ENCODE assay signal across 19 cellular contexts in the genomic region with DNA sequence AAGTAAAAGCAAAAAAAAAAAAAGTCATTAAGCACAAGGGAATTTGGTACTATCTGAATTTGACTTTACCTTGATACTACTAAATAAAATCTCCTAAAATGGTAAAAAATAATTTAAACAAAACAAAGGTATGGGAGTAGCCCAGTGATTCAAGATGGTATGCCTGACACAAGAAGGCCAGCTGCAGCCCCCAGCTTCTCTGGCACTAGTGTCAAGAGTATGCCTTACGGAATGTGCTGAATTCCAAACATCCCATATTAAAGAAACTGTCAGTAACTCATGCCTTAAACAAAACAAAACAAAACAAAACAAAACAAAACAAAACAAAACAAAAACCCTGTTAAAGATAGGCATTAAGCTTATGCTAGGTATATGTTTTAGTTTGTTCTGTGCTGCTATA.
DNase-seq lines count a peak whose midpoint lies in the region; ATAC-seq and TF ChIP-seq lines count a peak whose summit lies in the region.
"Had no signal": no experiment of that assay in that cellular context is flagged by ENCODE, and none has a peak within 500 bp of the region (broad histone marks: within the 10 kb centered on the region; RNA-seq: fewer than 3 reads in every experiment).

No MANE protein-coding gene starts in this region.

- no peak overlapping the region for H3K56ac ChIP-seq in IMR-90 (ENCODE audit: extremely low read depth, insufficient read depth, low read length)

- H2AK5ac ChIP-seq in IMR-90 (ENCODE audit: low read depth, low read length): no peak overlapping the region

- peaks cover 77% of the 10 kb centered on the region for H3K4me1 Mint-ChIP-seq in nephron
- H3K4me1 Mint-ChIP-seq: CD4-positive, alpha-beta memory T cell had no signal

- no peak overlapping the region for H3K4ac ChIP-seq in IMR-90 (ENCODE audit: low read depth, low read length)

- intact Hi-C loops in IMR-90 (cut with micrococcal nuclease): no loop called here

- CTCF ChIA-PET in IMR-90 (lab: Yijun Ruan, JAX): interaction anchor here (1.1 to 1.3 kb wide), 2 partner anchors 9 to 397 kb away, joined by 3 read pairs; no protein-coding TSS in a partner anchor

- H3K23ac ChIP-seq in IMR-90 (ENCODE audit: low read depth, low read length): no peak overlapping the region

- H3K4me3 Mint-ChIP-seq in nephron: no peak overlapping the region
- H3K4me3 Mint-ChIP-seq: CD4-positive, alpha-beta memory T cell had no signal

- no peak for TF ChIP-seq POLR2A in IMR-90 (IDR thresholded peaks at IDR 0.05; ENCODE audit: low read depth, low read length)

- no peaks in the 10 kb centered on the region for H3K79me1 ChIP-seq in IMR-90 (ENCODE audit: low read depth in 1 of 2, low read length in 2 of 2)

- H3K27ac Mint-ChIP-seq in nephron: peak overlapping the region; percentile 22 to 83 (median 79)
- H3K27ac Mint-ChIP-seq: CD4-positive, alpha-beta memory T cell had no signal

- H4K5ac ChIP-seq in IMR-90 (ENCODE audit: low read depth, low read length): no peak overlapping the region

- H3K9me3 ChIP-seq in IMR-90 (ENCODE audit: control insufficient read depth, insufficient read depth, low read length) (no peaks in the 10 kb centered on the region), HAP-1 (no peaks in the 10 kb centered on the region)
- H3K9me3 ChIP-seq: A549 had no signal

- H3K18ac ChIP-seq in IMR-90 (ENCODE audit: low read depth, low read length): no peak overlapping the region

- H3K36me3 Mint-ChIP-seq in nephron (ENCODE audit: low read depth): no peaks in the 10 kb centered on the region

- H3K27me3 ChIP-seq in IMR-90 (ENCODE audit: control insufficient read depth, insufficient read depth, low read length): no peaks in the 10 kb centered on the region
- no peaks in the 10 kb centered on the region for H3K27me3 ChIP-seq in HAP-1 (ENCODE audit: low read depth)

- no peak overlapping the region for H3K9ac ChIP-seq in IMR-90 (ENCODE audit: low read depth, low read length)

- H3K14ac ChIP-seq in IMR-90 (replicated peaks; ENCODE audit: low read depth, low read length): no peak overlapping the region

- no peak overlapping the region for H2AFZ ChIP-seq in IMR-90 (replicated peaks; ENCODE audit: low read length, poor library complexity)

- H2BK5ac ChIP-seq in IMR-90 (ENCODE audit: low read depth, low read length, poor library complexity, severe bottlenecking): no peak overlapping the region

- TF ChIP-seq CTCF in AG10803 (conservative IDR thresholded peaks at IDR 0.05; ENCODE audit: low read length) (no peak), IMR-90 (conservative IDR thresholded peaks at IDR 0.05; ENCODE audit: low read depth, low read length) (no peak), nephron (IDR thresholded peaks at IDR 0.05; ENCODE audit: unreplicated experiment in 3 of 3) (no peak)

- no peak overlapping the region for H2BK15ac ChIP-seq in IMR-90 (ENCODE audit: low read depth, low read length)

- no peak overlapping the region for H4K91ac ChIP-seq in IMR-90 (ENCODE audit: insufficient read depth, low read depth, low read length)

- WGBS in IMR-90 (ENCODE audit: extremely low coverage in 2 of 2, insufficient read length in 1 of 2), 2 experiments: no CpG with 5 or more reads among the region's 1 CpG

- POLR2A ChIA-PET in IMR-90 (lab: Charles Lee; ENCODE audit: unreplicated experiment): no interaction called here

- no peak overlapping the region for H3K27ac ChIP-seq in IMR-90 (ENCODE audit: insufficient read depth, low read length)
- H3K27ac ChIP-seq: A549 had no signal

- peak; percentile 28 for DNase-seq in AG10803 (ENCODE audit: low read depth)
- DNase-seq in IMR-90: no peak
- DNase-seq in SIG-M5 (lab: John Stamatoyannopoulos, UW): no peak
- DNase-seq in HAP-1 (ENCODE audit: low spot score in 2 of 2): no peak
- DNase-seq: 8988T; ACHN; C1 segment of cervical spinal cord; Calu3; CD4-positive, alpha-beta memory T cell; COR-L47; DMS53; DMS79 treated with DMSO at 0.1 percent for 48 hours; GF-D8; GOT3; H7 had no signal

- no peak overlapping the region for H2AK9ac ChIP-seq in IMR-90 (replicated peaks; ENCODE audit: low read depth, low read length, poor library complexity)

- peak; percentile 24; the same call in 1 of the 2 replicates for ATAC-seq in IMR-90 (ENCODE audit: low read depth)
- no peak for ATAC-seq in HG02840 (IDR thresholded peaks at IDR 0.05; ENCODE audit: low FRiP score, unreplicated experiment)
- ATAC-seq: A549, HCT116 had no signal

- peaks cover 3% of the 10 kb centered on the region; the same call in 1 of the 2 replicates for H3K9me1 ChIP-seq in IMR-90 (ENCODE audit: insufficient read depth, low read length)

- H3K27me3 Mint-ChIP-seq in nephron (ENCODE audit: low read depth): no peaks in the 10 kb centered on the region
- H3K27me3 Mint-ChIP-seq: CD4-positive, alpha-beta memory T cell had no signal

- no peaks in the 10 kb centered on the region for H4K20me1 ChIP-seq in IMR-90 (ENCODE audit: insufficient read depth, low read length)

- H3K36me3 ChIP-seq in IMR-90 (ENCODE audit: control insufficient read depth, insufficient read depth, low read length) (no peaks in the 10 kb centered on the region), HAP-1 (replicated peaks) (no peaks in the 10 kb centered on the region)

- in situ Hi-C loops in IMR-90 (cut with MboI; ENCODE audit: low sequenced_read_pairs): no loop called here
- in situ Hi-C loops in HAP-1 (cut with MboI; ENCODE audit: low sequenced_read_pairs): no loop called here

- H3K4me2 ChIP-seq in IMR-90 (ENCODE audit: low read depth, low read length): no peak overlapping the region
- H3K4me2 ChIP-seq: A549 had no signal

- H4K8ac ChIP-seq in IMR-90 (ENCODE audit: low read depth in 2 of 2, low read length in 2 of 2): no peak overlapping the region

- no peak overlapping the region for H2BK20ac ChIP-seq in IMR-90 (ENCODE audit: low read depth, low read length)

- H3K4me3 ChIP-seq in AG10803 (ENCODE audit: low read length) (no peak overlapping the region), IMR-90 (ENCODE audit: insufficient read depth, low read depth, low read length) (no peak overlapping the region), HAP-1 (no peak overlapping the region)
- H3K4me3 ChIP-seq: A549 had no signal

- H3K4me1 ChIP-seq in IMR-90 (ENCODE audit: control insufficient read depth, insufficient read depth, low read length): 0 out of 2 replicates have a peak, but pooled peaks cover 2% of the 10 kb centered on the region
- no peaks in the 10 kb centered on the region; the same call in 1 of the 2 replicates for H3K4me1 ChIP-seq in HAP-1
- H3K4me1 ChIP-seq: A549 had no signal

- H3K9me3 Mint-ChIP-seq in nephron: no peaks in the 10 kb centered on the region

- TF ChIP-seq RAD21 in IMR-90 (IDR thresholded peaks at IDR 0.05; ENCODE audit: low read length): no peak

- dilution Hi-C loops in IMR-90 (cut with HindIII; ENCODE audit: low sequenced_read_pairs, unreplicated experiment): no loop called here

- BruUV-seq in IMR-90 (replicated peaks; lab: Mats Ljungman, UMichigan): no TSS peak

- no peak overlapping the region for H2BK120ac ChIP-seq in IMR-90 (ENCODE audit: low read depth, low read length)

TF ChIP-seq in IMR-90, 13 proteins besides CTCF, POLR2A, EP300 and RAD21:
- TF ChIP-seq NFE2L2 (IDR thresholded peaks at IDR 0.05; ENCODE audit: low read depth, low read length): no peak
- no peak for TF ChIP-seq RFX5 (IDR thresholded peaks at IDR 0.05; ENCODE audit: low read depth, low read length)
- no peak for TF ChIP-seq ELK1 (IDR thresholded peaks at IDR 0.05; ENCODE audit: borderline replicate concordance, low read depth, low read length)
- no peak for TF ChIP-seq SMC3 (IDR thresholded peaks at IDR 0.05; ENCODE audit: low read depth, low read length)
- TF ChIP-seq MXI1 (IDR thresholded peaks at IDR 0.05; ENCODE audit: borderline replicate concordance, low read depth, low read length): no peak
- no peak for TF ChIP-seq MAFK (IDR thresholded peaks at IDR 0.05; ENCODE audit: low read depth, low read length)
- no peak for TF ChIP-seq RCOR1 (IDR thresholded peaks at IDR 0.05; ENCODE audit: insufficient replicate concordance, low read length)
- no peak for TF ChIP-seq CEBPB (IDR thresholded peaks at IDR 0.05; ENCODE audit: low read depth, low read length)
- TF ChIP-seq BHLHE40 (IDR thresholded peaks at IDR 0.05; ENCODE audit: low read depth, low read length): no peak
- TF ChIP-seq, protein P1, sequence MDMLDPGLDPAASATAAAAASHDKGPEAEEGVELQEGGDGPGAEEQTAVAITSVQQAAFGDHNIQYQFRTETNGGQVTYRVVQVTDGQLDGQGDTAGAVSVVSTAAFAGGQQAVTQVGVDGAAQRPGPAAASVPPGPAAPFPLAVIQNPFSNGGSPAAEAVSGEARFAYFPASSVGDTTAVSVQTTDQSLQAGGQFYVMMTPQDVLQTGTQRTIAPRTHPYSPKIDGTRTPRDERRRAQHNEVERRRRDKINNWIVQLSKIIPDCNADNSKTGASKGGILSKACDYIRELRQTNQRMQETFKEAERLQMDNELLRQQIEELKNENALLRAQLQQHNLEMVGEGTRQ (IDR thresholded peaks at IDR 0.05; ENCODE audit: low read depth, low read length): no peak
- no peak for TF ChIP-seq FOS (IDR thresholded peaks at IDR 0.05; ENCODE audit: low read depth, low read length)
- TF ChIP-seq MAZ (IDR thresholded peaks at IDR 0.05; ENCODE audit: borderline replicate concordance, low read depth, low read length): no peak
- TF ChIP-seq CHD1 (IDR thresholded peaks at IDR 0.05; ENCODE audit: low read depth, low read length): no peak
